ENCODE assay signal across 18 cellular contexts in the genomic region with DNA sequence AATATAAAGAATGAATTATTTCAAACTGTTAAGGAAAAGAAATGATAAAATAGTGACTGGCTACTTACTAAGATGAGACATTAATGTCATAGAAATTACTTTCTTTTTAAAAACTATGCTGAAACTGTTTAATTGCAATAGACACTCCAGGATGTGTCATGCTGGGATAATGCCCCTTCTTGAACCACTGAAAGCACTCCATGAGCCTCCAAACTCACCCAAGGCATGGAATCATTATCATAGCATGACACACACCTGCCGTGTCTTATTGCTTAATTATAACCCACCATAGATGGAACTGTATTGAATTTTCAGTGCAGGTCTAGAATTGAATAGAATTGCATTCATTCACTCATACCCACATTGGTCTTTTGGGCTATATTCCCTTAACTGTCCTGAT. TPM values are rescaled to one million over a fixed set of nuclear protein-coding genes. Genes with fewer than 3 reads are reported as not detected.
DNase-seq lines count a peak whose midpoint lies in the region; ATAC-seq, FAIRE-seq and TF ChIP-seq lines count a peak whose summit lies in the region.
"Had no signal": no experiment of that assay in that cellular context is flagged by ENCODE, and none has a peak within 500 bp of the region (broad histone marks: within the 10 kb centered on the region; RNA-seq: fewer than 3 reads in every experiment).

No MANE protein-coding gene starts in this region.

- no peak for TF ChIP-seq EP300 in neural cell (conservative IDR thresholded peaks at IDR 0.05; ENCODE audit: poor library complexity, severe bottlenecking)
- no peak for TF ChIP-seq EP300 in tibial nerve (IDR thresholded peaks at IDR 0.05)

- WGBS in tibial nerve, 2 donors: 83 to 84% methylated on average over 1 of the region's 1 CpG

- H3K9me3 ChIP-seq in neural cell (ENCODE audit: low read length): no peaks in the 10 kb centered on the region
- H3K9me3 ChIP-seq in tibial nerve: no peaks in the 10 kb centered on the region

- H3K4me2 ChIP-seq in neural cell (ENCODE audit: low read length): peak overlapping the region; percentile 5

- peak overlapping the region; percentile 24 for H3K4me3 ChIP-seq in neural cell (ENCODE audit: low read length)
- no peak overlapping the region for H3K4me3 ChIP-seq in tibial nerve
- H3K4me3 ChIP-seq: GM23248 had no signal

- peak overlapping the region; percentile 49 for H3K4me3 Mint-ChIP-seq in activated T-cell treated with anti-CD3 and anti-CD28 coated beads, Interleukin-2, amount 50 U/mL, for 24 hours
- no peak overlapping the region for H3K4me3 Mint-ChIP-seq in activated T-cell treated with anti-CD3 and anti-CD28 coated beads, Interleukin-2, amount 50 U/mL, for 4 hours
- H3K4me3 Mint-ChIP-seq: CD8-positive, alpha-beta T cell; T-helper 17 cell had no signal

- no peak for FAIRE-seq in GM19239 (lab: Jason Lieb, UNC)

- no peaks in the 10 kb centered on the region for H3K27me3 ChIP-seq in neural cell (ENCODE audit: insufficient read depth, low read depth, low read length)
- H3K27me3 ChIP-seq in tibial nerve: no peaks in the 10 kb centered on the region

- TF ChIP-seq CTCF in neural cell (IDR thresholded peaks at IDR 0.05; ENCODE audit: poor library complexity, severe bottlenecking) (no peak), tibial nerve (IDR thresholded peaks at IDR 0.05) (no peak)

- no peak overlapping the region for H3K27ac ChIP-seq in neural cell (ENCODE audit: low read length)
- no peak overlapping the region for H3K27ac ChIP-seq in tibial nerve
- H3K27ac ChIP-seq: GM23248 had no signal

- no peak for ATAC-seq in activated T-cell treated with anti-CD3 and anti-CD28 coated beads, Interleukin-2, amount 50 U/mL, for 4 hours
- ATAC-seq: CD8-positive, alpha-beta T cell; T-helper 17 cell had no signal

- H3K36me3 ChIP-seq in neural cell (ENCODE audit: insufficient read depth, low read length) (peaks cover 6% of the 10 kb centered on the region), tibial nerve (peaks cover 0 to 13% (median 0%) of the 10 kb centered on the region in 3 donors)

- peaks cover 0 to 39% (median 2%) of the 10 kb centered on the region in 4 donors for H3K4me1 ChIP-seq in tibial nerve

- peaks cover 3% of the 10 kb centered on the region for H3K9me3 Mint-ChIP-seq in activated T-cell treated with anti-CD3 and anti-CD28 coated beads, Interleukin-2, amount 50 U/mL, for 24 hours
- no peaks in the 10 kb centered on the region for H3K9me3 Mint-ChIP-seq in activated T-cell treated with anti-CD3 and anti-CD28 coated beads, Interleukin-2, amount 50 U/mL, for 4 hours
- H3K9me3 Mint-ChIP-seq: CD8-positive, alpha-beta T cell had no signal

- peaks cover 52% of the 10 kb centered on the region for H3K79me2 ChIP-seq in neural cell (replicated peaks; ENCODE audit: insufficient read depth, low read length)

- H3F3A ChIP-seq in neural cell (ENCODE audit: insufficient read depth, low read length, poor library complexity, severe bottlenecking): peaks cover 12% of the 10 kb centered on the region

- peak overlapping the region; percentile 86 for H3K27ac Mint-ChIP-seq in activated T-cell treated with anti-CD3 and anti-CD28 coated beads, Interleukin-2, amount 50 U/mL, for 24 hours
- H3K27ac Mint-ChIP-seq: CD8-positive, alpha-beta T cell; T-helper 17 cell had no signal

- H3K9ac ChIP-seq in neural cell (ENCODE audit: low read length): no peak overlapping the region
- H3K9ac ChIP-seq: GM23248 had no signal

- no peak overlapping the region for H2AFZ ChIP-seq in neural cell (ENCODE audit: low read depth, low read length)
- H2AFZ ChIP-seq: GM23248 had no signal

- H4K20me1 ChIP-seq in neural cell (ENCODE audit: insufficient read depth): no peaks in the 10 kb centered on the region

- TF ChIP-seq RAD21 in neural cell (conservative IDR thresholded peaks at IDR 0.05): no peak

- no peaks in the 10 kb centered on the region for H3K9me2 ChIP-seq in neural cell (ENCODE audit: insufficient read depth, low read length)

- no peaks in the 10 kb centered on the region for H3K27me3 Mint-ChIP-seq in activated T-cell treated with anti-CD3 and anti-CD28 coated beads, Interleukin-2, amount 50 U/mL, for 24 hours
- no peaks in the 10 kb centered on the region for H3K27me3 Mint-ChIP-seq in activated T-cell treated with anti-CD3 and anti-CD28 coated beads, Interleukin-2, amount 50 U/mL, for 4 hours (ENCODE audit: low read depth)
- H3K27me3 Mint-ChIP-seq: T-helper 17 cell had no signal

- no peak for TF ChIP-seq POLR2A in tibial nerve (IDR thresholded peaks at IDR 0.05)

- H3K4me1 Mint-ChIP-seq in activated T-cell treated with anti-CD3 and anti-CD28 coated beads, Interleukin-2, amount 50 U/mL, for 24 hours (ENCODE audit: low read depth): peaks cover 55% of the 10 kb centered on the region
- H3K4me1 Mint-ChIP-seq in activated T-cell treated with anti-CD3 and anti-CD28 coated beads, Interleukin-2, amount 50 U/mL, for 4 hours (ENCODE audit: low read depth): peaks cover 48% of the 10 kb centered on the region

- peaks cover 57% of the 10 kb centered on the region for H3K36me3 Mint-ChIP-seq in activated T-cell treated with anti-CD3 and anti-CD28 coated beads, Interleukin-2, amount 50 U/mL, for 24 hours (ENCODE audit: low read depth)
- H3K36me3 Mint-ChIP-seq in activated T-cell treated with anti-CD3 and anti-CD28 coated beads, Interleukin-2, amount 50 U/mL, for 4 hours (ENCODE audit: insufficient read depth): peaks cover 22% of the 10 kb centered on the region

- DNase-seq in activated T-cell treated with anti-CD3 and anti-CD28 coated beads, Interleukin-2, amount 50 U/mL, for 24 hours: no peak
- no peak for DNase-seq in activated T-cell treated with anti-CD3 and anti-CD28 coated beads, Interleukin-2, amount 50 U/mL, for 4 hours
- DNase-seq in NCI-H1417 (lab: John Stamatoyannopoulos, UW) (peak; percentile 80 to 98 (median 96)), NCI-H748 treated with DMSO at 0.1 percent for 48 hours (lab: John Stamatoyannopoulos, UW) (peak; percentile 69), posterior vena cava (ENCODE audit: low spot score) (no peak), tibial nerve (ENCODE audit: low spot score in 2 of 2) (no peak), GM19239 (ENCODE audit: insufficient read length, low spot score) (no peak)
- DNase-seq: CD8-positive, alpha-beta T cell; cerebellar nuclear complex; GM23248; KG1; kidney; midbrain; NCI-H1694; retina; SHP77 treated with DMSO at 0.1 percent for 48 hours; T-helper 17 cell had no signal

- intact Hi-C loops in posterior vena cava (cut with DNase I): no loop called here

TF ChIP-seq in neural cell, 6 proteins besides CTCF, POLR2A, EP300 and RAD21:
- TF ChIP-seq POLR2AphosphoS5 (IDR thresholded peaks at IDR 0.05): no peak
- TF ChIP-seq TAF1 (IDR thresholded peaks at IDR 0.05; ENCODE audit: low read depth): no peak
- TF ChIP-seq, protein P1, sequence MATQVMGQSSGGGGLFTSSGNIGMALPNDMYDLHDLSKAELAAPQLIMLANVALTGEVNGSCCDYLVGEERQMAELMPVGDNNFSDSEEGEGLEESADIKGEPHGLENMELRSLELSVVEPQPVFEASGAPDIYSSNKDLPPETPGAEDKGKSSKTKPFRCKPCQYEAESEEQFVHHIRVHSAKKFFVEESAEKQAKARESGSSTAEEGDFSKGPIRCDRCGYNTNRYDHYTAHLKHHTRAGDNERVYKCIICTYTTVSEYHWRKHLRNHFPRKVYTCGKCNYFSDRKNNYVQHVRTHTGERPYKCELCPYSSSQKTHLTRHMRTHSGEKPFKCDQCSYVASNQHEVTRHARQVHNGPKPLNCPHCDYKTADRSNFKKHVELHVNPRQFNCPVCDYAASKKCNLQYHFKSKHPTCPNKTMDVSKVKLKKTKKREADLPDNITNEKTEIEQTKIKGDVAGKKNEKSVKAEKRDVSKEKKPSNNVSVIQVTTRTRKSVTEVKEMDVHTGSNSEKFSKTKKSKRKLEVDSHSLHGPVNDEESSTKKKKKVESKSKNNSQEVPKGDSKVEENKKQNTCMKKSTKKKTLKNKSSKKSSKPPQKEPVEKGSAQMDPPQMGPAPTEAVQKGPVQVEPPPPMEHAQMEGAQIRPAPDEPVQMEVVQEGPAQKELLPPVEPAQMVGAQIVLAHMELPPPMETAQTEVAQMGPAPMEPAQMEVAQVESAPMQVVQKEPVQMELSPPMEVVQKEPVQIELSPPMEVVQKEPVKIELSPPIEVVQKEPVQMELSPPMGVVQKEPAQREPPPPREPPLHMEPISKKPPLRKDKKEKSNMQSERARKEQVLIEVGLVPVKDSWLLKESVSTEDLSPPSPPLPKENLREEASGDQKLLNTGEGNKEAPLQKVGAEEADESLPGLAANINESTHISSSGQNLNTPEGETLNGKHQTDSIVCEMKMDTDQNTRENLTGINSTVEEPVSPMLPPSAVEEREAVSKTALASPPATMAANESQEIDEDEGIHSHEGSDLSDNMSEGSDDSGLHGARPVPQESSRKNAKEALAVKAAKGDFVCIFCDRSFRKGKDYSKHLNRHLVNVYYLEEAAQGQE (IDR thresholded peaks at IDR 0.05; ENCODE audit: borderline replicate concordance): no peak
- no peak for TF ChIP-seq EZH2 (IDR thresholded peaks at IDR 0.05; ENCODE audit: borderline replicate concordance, insufficient read depth, low read length, poor library complexity, severe bottlenecking)

RNA-seq across cellular contexts. Expression of a gene that starts 4.3 kb away (rescaled TPM):
- 10 to 100 TPM; 40.2 to 46.0 (median 44.1) TPM for total RNA-seq in activated T-cell treated with anti-CD3 and anti-CD28 coated beads, Interleukin-2, amount 50 U/mL, for 4 hours
- 52.1 and 72.2 TPM in 2 replicates for polyA plus RNA-seq in neural cell
- polyA minus RNA-seq in neural cell: 48.0 and 51.2 TPM in 2 replicates
- total RNA-seq in posterior vena cava (10 to 100 TPM; 17.8 to 19.3 TPM), tibial nerve (10 to 100 TPM; 18.9 to 38.0 (median 25.5) TPM)

Comparison
In these comparisons a context has a peak if more than half of its experiments do, and no peak if none do; other contexts are left out.
1. DNase-seq: peak in NCI-H1417 (3 of 3) and NCI-H748 treated with DMSO at 0.1 percent for 48 hours (single experiment); none in activated T-cell treated with anti-CD3 and anti-CD28 coated beads, Interleukin-2, amount 50 U/mL, for 24 hours (single experiment), activated T-cell treated with anti-CD3 and anti-CD28 coated beads, Interleukin-2, amount 50 U/mL, for 4 hours (single experiment), posterior vena cava (single experiment), tibial nerve (0 of 2) and GM19239 (single experiment).